ENCODE assay signal across 12 cellular contexts in genomic region chr9:4422495-4422894, GRCh38.
DNase-seq lines count a peak whose midpoint lies in the region; ATAC-seq and TF ChIP-seq lines count a peak whose summit lies in the region.
"Had no signal": no experiment of that assay in that cellular context is flagged by ENCODE, and none has a peak within 500 bp of the region (broad histone marks: within the 10 kb centered on the region; RNA-seq: fewer than 3 reads in every experiment).

No MANE protein-coding gene starts in this region.

- H3K36me3 ChIP-seq in hepatocyte (replicated peaks; ENCODE audit: insufficient read depth, low read depth) (no peaks in the 10 kb centered on the region), right lobe of liver (no peaks in the 10 kb centered on the region)

- no peak overlapping the region for H3K4me2 ChIP-seq in hepatocyte

- no peak overlapping the region for H2AFZ ChIP-seq in hepatocyte

- H3K4me3 ChIP-seq in hepatocyte: no peak overlapping the region
- H3K4me3 ChIP-seq in right lobe of liver: no peak overlapping the region

- H3K27ac ChIP-seq in hepatocyte (no peak overlapping the region), right lobe of liver (no peak overlapping the region)
- H3K27ac ChIP-seq: 22Rv1 had no signal

- H3K9me3 ChIP-seq in hepatocyte (ENCODE audit: low read depth) (no peaks in the 10 kb centered on the region), right lobe of liver (no peaks in the 10 kb centered on the region)

- H3K27me3 ChIP-seq in hepatocyte: no peaks in the 10 kb centered on the region
- no peaks in the 10 kb centered on the region for H3K27me3 ChIP-seq in right lobe of liver

- peaks cover 29% of the 10 kb centered on the region for H3K4me1 ChIP-seq in hepatocyte (ENCODE audit: insufficient read depth)
- peaks cover 0 to 51% (median 22%) of the 10 kb centered on the region in 4 donors for H3K4me1 ChIP-seq in right lobe of liver

- peak; percentile 10 for DNase-seq in NCI-H1092 treated with DMSO at 0.1 percent for 48 hours (lab: John Stamatoyannopoulos, UW)
- no peak for DNase-seq in NCI-H1092 (lab: John Stamatoyannopoulos, UW)
- peak; percentile 8 for DNase-seq in hepatocyte (ENCODE audit: low spot score)
- no peak for DNase-seq in amniotic stem cell (lab: John Stamatoyannopoulos, UW)
- no peak for DNase-seq in SK-N-DZ (ENCODE audit: low spot score)
- DNase-seq in right lobe of liver: no peak
- DNase-seq: activated T-cell treated with anti-CD3 and anti-CD28 coated beads, Interleukin-2, amount 50 U/mL, for 4 hours; HCEC 1CT; T1000 had no signal

- no peaks in the 10 kb centered on the region for H4K20me1 ChIP-seq in hepatocyte (ENCODE audit: insufficient read depth, poor library complexity, severe bottlenecking)

- 13% methylated on average over 2 of the region's 2 CpGs for WGBS in hepatocyte (ENCODE audit: low lambda C conversion rate, missing lambda C conversion rate)
- WGBS in right lobe of liver (ENCODE audit: insufficient coverage, low coverage, low lambda C conversion rate, missing lambda C conversion rate): 50% methylated on average over 2 of the region's 2 CpGs

- H3K9me2 ChIP-seq in hepatocyte (replicated peaks; ENCODE audit: insufficient read depth): no peaks in the 10 kb centered on the region

- no peaks in the 10 kb centered on the region for H3K79me2 ChIP-seq in hepatocyte

- intact Hi-C loops in right lobe of liver (cut with DNase I): no loop called here

- ATAC-seq in GM21528 (IDR thresholded peaks at IDR 0.05; ENCODE audit: low FRiP score, unreplicated experiment): peak; percentile 82
- ATAC-seq in HG03175 (IDR thresholded peaks at IDR 0.05; ENCODE audit: unreplicated experiment): peak; percentile 65
- ATAC-seq in right lobe of liver: no peak

- TF ChIP-seq CTCF in hepatocyte (IDR thresholded peaks at IDR 0.05; ENCODE audit: poor library complexity): no peak
- no peak for TF ChIP-seq CTCF in right lobe of liver (IDR thresholded peaks at IDR 0.05)

- no peak for TF ChIP-seq POLR2A in right lobe of liver (IDR thresholded peaks at IDR 0.05)

Comparison
In these comparisons a context has a peak if more than half of its experiments do, and no peak if none do; other contexts are left out.
1. DNase-seq: peak in NCI-H1092 treated with DMSO at 0.1 percent for 48 hours (single experiment) and hepatocyte (single experiment); none in NCI-H1092 (single experiment), amniotic stem cell (single experiment), SK-N-DZ (single experiment) and right lobe of liver (0 of 3).
2. ATAC-seq: peak in GM21528 (single experiment) and HG03175 (single experiment); none in right lobe of liver (0 of 4).